ENCODE assay signal across 21 cellular contexts in genomic region chr14:104739546-104740516, GRCh38.
"Had no signal": no experiment of that assay in that cellular context is flagged by ENCODE, and none has a peak within 500 bp of the region (broad histone marks: within the 10 kb centered on the region; RNA-seq: fewer than 3 reads in every experiment).

No MANE protein-coding gene starts in this region.

- H3K27me3 ChIP-seq: adrenal gland, hepatocyte, spleen had no signal

- H3K36me3 Mint-ChIP-seq: naive thymus-derived CD8-positive, alpha-beta T cell; stimulated activated naive B cell treated with anti-CD40 and anti-IgM and Interleukin-4, amounts not matched to agents 10 μg/mL and 1 μg/mL and 100 μg/mL, for 72 hours had no signal

- ATAC-seq: activated CD8-positive, alpha-beta T cell treated with anti-CD3 and anti-CD28 coated beads for 36 hours; lower lobe of right lung; naive thymus-derived CD8-positive, alpha-beta T cell; sciatic nerve; stimulated activated naive B cell treated with anti-CD40 and anti-IgM and Interleukin-4, amounts not matched to agents 10 μg/mL and 1 μg/mL and 100 μg/mL, for 72 hours had no signal

- H3K9me3 Mint-ChIP-seq: activated CD8-positive, alpha-beta T cell treated with anti-CD3 and anti-CD28 coated beads for 36 hours; activated T-helper 1 cell treated with anti-CD3 and anti-CD28 coated beads, Interleukin-12 subunit alpha, Interleukin-12 subunit beta, Interleukin-2, Interleukin-4 antibody, amounts not matched to agents 30 ng/mL and 10 ng/mL and 1 ng/mL, durations not matched to agents 14 hours and 24 hours and 36 hours; naive thymus-derived CD8-positive, alpha-beta T cell; stimulated activated naive B cell treated with anti-CD40 and anti-IgM and Interleukin-4, amounts not matched to agents 10 μg/mL and 1 μg/mL and 100 μg/mL, for 72 hours had no signal

- H3K79me2 ChIP-seq: hepatocyte had no signal

- H3K27ac Mint-ChIP-seq: activated CD8-positive, alpha-beta T cell treated with anti-CD3 and anti-CD28 coated beads for 36 hours; activated T-helper 1 cell treated with anti-CD3 and anti-CD28 coated beads, Interleukin-12 subunit alpha, Interleukin-12 subunit beta, Interleukin-2, Interleukin-4 antibody, amounts not matched to agents 30 ng/mL and 10 ng/mL and 1 ng/mL, durations not matched to agents 14 hours and 24 hours and 36 hours; progenitor cell of endocrine pancreas; stimulated activated naive B cell treated with anti-CD40 and anti-IgM and Interleukin-4, amounts not matched to agents 10 μg/mL and 1 μg/mL and 100 μg/mL, for 72 hours had no signal

- H3K27ac ChIP-seq: adrenal gland, coronary artery, epithelial cell of prostate, hepatocyte, lower lobe of right lung, WERI-Rb-1 had no signal

- H3K4me2 ChIP-seq: hepatocyte had no signal

- H3K27me3 Mint-ChIP-seq: activated CD8-positive, alpha-beta T cell treated with anti-CD3 and anti-CD28 coated beads for 36 hours; naive thymus-derived CD8-positive, alpha-beta T cell; progenitor cell of endocrine pancreas had no signal

- H3K4me3 Mint-ChIP-seq: activated CD8-positive, alpha-beta T cell treated with anti-CD3 and anti-CD28 coated beads for 36 hours; activated T-helper 1 cell treated with anti-CD3 and anti-CD28 coated beads, Interleukin-12 subunit alpha, Interleukin-12 subunit beta, Interleukin-2, Interleukin-4 antibody, amounts not matched to agents 30 ng/mL and 10 ng/mL and 1 ng/mL, durations not matched to agents 14 hours and 24 hours and 36 hours; naive thymus-derived CD8-positive, alpha-beta T cell; stimulated activated naive B cell treated with anti-CD40 and anti-IgM and Interleukin-4, amounts not matched to agents 10 μg/mL and 1 μg/mL and 100 μg/mL, for 72 hours had no signal

- H3K4me3 ChIP-seq: adrenal gland, coronary artery, hepatocyte, lower lobe of right lung, spleen had no signal

- H3K36me3 ChIP-seq: adrenal gland, lower lobe of right lung, spleen, WERI-Rb-1 had no signal

- H3K9me3 ChIP-seq: adrenal gland, lower lobe of right lung, spleen had no signal

- H2AFZ ChIP-seq: hepatocyte had no signal

- DNase-seq: activated CD4-positive, alpha-beta T cell treated with anti-CD3 and anti-CD28 coated beads for 4 hours; activated CD8-positive, alpha-beta memory T cell treated with anti-CD3 and anti-CD28 coated beads, Interleukin-2, amount 50 U/mL, for 48 hours; activated CD8-positive, alpha-beta T cell treated with anti-CD3 and anti-CD28 coated beads for 36 hours; activated naive CD4-positive, alpha-beta T cell treated with Interleukin-2 at 50 U/mL for 16 hours; adrenal gland; central memory CD4-positive, alpha-beta T cell; effector CD8-positive, alpha-beta T cell; lower lobe of right lung; nucleus accumbens; spleen; stimulated activated CD4-positive, alpha-beta T cell treated with anti-CD3 and anti-CD28 coated beads, Interleukin-1b, Interleukin-23, amount 100 ng/mL, for 48 hours; stimulated activated naive B cell treated with anti-CD40 and anti-IgM and Interleukin-4, amounts not matched to agents 10 μg/mL and 1 μg/mL and 100 μg/mL, for 72 hours; trophoblast cell; WERI-Rb-1 had no signal
